In genomic region chr11:5689551-5689983, GRCh38 we compare ENCODE assay signal across 8 cellular contexts. TPM values are rescaled to one million over a fixed set of nuclear protein-coding genes. Genes with fewer than 3 reads are reported as not detected.
DNase-seq lines count a peak whose midpoint lies in the region; ATAC-seq, FAIRE-seq and TF ChIP-seq lines count a peak whose summit lies in the region.

TSS of gene TRIM22 (plus strand) at chr11:5689790. CDS start at chr11:5696233, 6,443 bp downstream.

- H4K20me1 ChIP-seq in Loucy (ENCODE audit: insufficient read depth, low read length, poor library complexity, severe bottlenecking) (no peaks in the 10 kb centered on the region), endothelial cell of umbilical vein (replicated peaks; ENCODE audit: control insufficient read depth, extremely low read depth, insufficient read depth, low read length) (no peaks in the 10 kb centered on the region)

- H3K79me2 ChIP-seq in Loucy (ENCODE audit: insufficient read depth, low read length) (no peaks in the 10 kb centered on the region), endothelial cell of umbilical vein (ENCODE audit: control insufficient read depth, insufficient read depth, low read length) (peaks cover 15% of the 10 kb centered on the region)

- H2AFZ ChIP-seq in Loucy (ENCODE audit: low read length) (peak within 1 kb of the TSS; percentile 44), endothelial cell of umbilical vein (ENCODE audit: low read depth, low read length) (peak within 1 kb of the TSS; percentile 79)

- H3K4me2 ChIP-seq in Loucy (ENCODE audit: low read depth, low read length, poor library complexity, severe bottlenecking) (peak within 1 kb of the TSS; percentile 79), endothelial cell of umbilical vein (ENCODE audit: insufficient read depth, low read length) (peak within 1 kb of the TSS; percentile 97)

- peak within 1 kb of the TSS; percentile 72 for H3K4me3 ChIP-seq in Loucy (ENCODE audit: low read length, poor library complexity, severe bottlenecking)
- H3K4me3 ChIP-seq in endothelial cell of umbilical vein (replicated peaks in 1 of 3; ENCODE audit: insufficient read depth in 1 of 3, low read depth in 1 of 3, low read length in 3 of 3) = peak within 1 kb of the TSS; percentile 34 to 97 (median 95)
- H3K4me3 ChIP-seq in stomach = peak within 1 kb of the TSS; percentile 30 to 59 (median 50)

- no peaks in the 10 kb centered on the region for H3K27me3 ChIP-seq in Loucy (ENCODE audit: insufficient read depth, low read length, poor library complexity, severe bottlenecking)
- no peaks in the 10 kb centered on the region for H3K27me3 ChIP-seq in endothelial cell of umbilical vein (ENCODE audit: control insufficient read depth in 2 of 2, insufficient read depth in 2 of 2, low read length in 2 of 2)
- no peaks in the 10 kb centered on the region for H3K27me3 ChIP-seq in stomach

- no peak for FAIRE-seq in endothelial cell of umbilical vein (lab: Jason Lieb, UNC)

- dilution Hi-C loops in endothelial cell of umbilical vein (cut with MboI; ENCODE audit: extremely low pct_ligation_motif_present, low sequenced_read_pairs) = no loop called here

- peak within 1 kb of the TSS; percentile 82 for H3K9ac ChIP-seq in Loucy (ENCODE audit: low read depth, low read length, poor library complexity, severe bottlenecking)
- H3K9ac ChIP-seq in endothelial cell of umbilical vein (replicated peaks; ENCODE audit: extremely low read depth, insufficient read depth, low read length) = peak within 1 kb of the TSS; percentile 98

- H3K27ac ChIP-seq in endothelial cell of umbilical vein (ENCODE audit: insufficient read depth, low read depth, low read length) (peak within 1 kb of the TSS; percentile 98), stomach (peak within 1 kb of the TSS; percentile 84 to 93 (median 86))

- WGBS in stomach, 5 donors = 2 to 7% (median 3%) methylated on average over 2 of the region's 2 CpGs

- no peak for TF ChIP-seq EP300 in stomach (IDR thresholded peaks at IDR 0.05)

- intact Hi-C loops in endothelial cell of umbilical vein (cut with micrococcal nuclease) = loop anchor here (5.0 kb wide), 1 partner anchor 633 kb away; the partner anchor contains the start of gene CAVIN3
- intact Hi-C loops in stomach (cut with DNase I; ENCODE audit: low total_unique reads) = no loop called here

- H3K4me1 ChIP-seq in Loucy (ENCODE audit: insufficient read depth, low read length, poor library complexity, severe bottlenecking) (peaks cover 22% of the 10 kb centered on the region), endothelial cell of umbilical vein (ENCODE audit: control insufficient read depth, extremely low read depth, insufficient read depth, low read length) (peaks cover 31% of the 10 kb centered on the region), stomach (peaks cover 15 to 51% (median 19%) of the 10 kb centered on the region in 4 donors)

- POLR2A ChIA-PET in activated CD8-positive, alpha-beta memory T cell treated with anti-CD3 and anti-CD28 coated beads for 36 hours (lab: Charles Lee) = no interaction called here
- POLR2A ChIA-PET in endothelial cell of umbilical vein (lab: Charles Lee) = no interaction called here

- H3K36me3 ChIP-seq in Loucy (ENCODE audit: insufficient read depth, low read length) = no peaks in the 10 kb centered on the region
- no peaks in the 10 kb centered on the region for H3K36me3 ChIP-seq in endothelial cell of umbilical vein (ENCODE audit: control insufficient read depth in 2 of 2, extremely low read depth in 1 of 2, insufficient read depth in 2 of 2, low read length in 2 of 2)
- peaks cover 0 to 4% (median 0%) of the 10 kb centered on the region in 4 donors for H3K36me3 ChIP-seq in stomach

- peak; percentile 65 for DNase-seq in ELF-1 (ENCODE audit: low read depth, low spot score)
- DNase-seq in endothelial cell of umbilical vein (ENCODE audit: low read depth, low spot score) = peak; percentile 86
- peak; percentile 40 for DNase-seq in mucosa of gallbladder (ENCODE audit: low spot score)
- DNase-seq in stomach = peak; percentile 48
- DNase-seq in NCI-H128 (lab: John Stamatoyannopoulos, UW; ENCODE audit: unreplicated experiment) = no peak

- TF ChIP-seq CTCF in Loucy (conservative IDR thresholded peaks at IDR 0.05; ENCODE audit: low read length) (no peak), endothelial cell of umbilical vein (IDR thresholded peaks at IDR 0.05; ENCODE audit: extremely low read depth in 1 of 2, insufficient read depth in 1 of 2, low read depth in 1 of 2, low read length in 2 of 2) (no peak), stomach (IDR thresholded peaks at IDR 0.05) (no peak)

- TF ChIP-seq POLR2A in endothelial cell of umbilical vein (IDR thresholded peaks at IDR 0.05; ENCODE audit: low read depth, low read length) = no peak
- no peak for TF ChIP-seq POLR2A in stomach (IDR thresholded peaks at IDR 0.05)

- ATAC-seq in GM21737 (IDR thresholded peaks at IDR 0.05; ENCODE audit: unreplicated experiment) = peak; percentile 70

- H3K9me1 ChIP-seq in endothelial cell of umbilical vein (replicated peaks; ENCODE audit: control insufficient read depth, extremely low read depth, insufficient read depth, low read length) = no peaks in the 10 kb centered on the region

- BruUV-seq in endothelial cell of umbilical vein (replicated peaks; lab: Mats Ljungman, UMichigan) = no TSS peak

- H3K9me3 ChIP-seq in Loucy (ENCODE audit: insufficient read depth, low read depth, low read length) (no peaks in the 10 kb centered on the region), endothelial cell of umbilical vein (replicated peaks; ENCODE audit: control insufficient read depth, insufficient read depth, low read length) (no peaks in the 10 kb centered on the region), stomach (no peaks in the 10 kb centered on the region)

- no peaks in the 10 kb centered on the region for H3F3A ChIP-seq in Loucy (ENCODE audit: low read depth)

- CTCF ChIA-PET in activated CD8-positive, alpha-beta memory T cell treated with anti-CD3 and anti-CD28 coated beads for 36 hours (lab: Charles Lee) = interaction anchor here (1.6 kb wide), 1 partner anchor 11 kb away, joined by 5 read pairs; no protein-coding TSS in a partner anchor
- CTCF ChIA-PET in endothelial cell of umbilical vein (lab: Charles Lee) = interaction anchor here (1.2 to 2.4 kb wide), 5 partner anchors 10 to 673 kb away, joined by 3 to 13 read pairs (median 6); no protein-coding TSS in a partner anchor

- no peaks in the 10 kb centered on the region for H3K9me2 ChIP-seq in Loucy (replicated peaks; ENCODE audit: low read depth, low read length)

TF ChIP-seq in endothelial cell of umbilical vein, 7 proteins besides CTCF, POLR2A, EP300 and RAD21:
- no peak for TF ChIP-seq EZH2 (IDR thresholded peaks at IDR 0.05; ENCODE audit: borderline replicate concordance, low read depth, low read length, severe bottlenecking)
- TF ChIP-seq JUN (IDR thresholded peaks at IDR 0.05; ENCODE audit: borderline replicate concordance, insufficient read depth, insufficient read length, low read depth) = no peak
- no peak for TF ChIP-seq MYC (IDR thresholded peaks at IDR 0.05; ENCODE audit: low read depth, low read length)

RNA-seq across cellular contexts. Expression of gene TRIM22, which starts in this region (rescaled TPM):
- total RNA-seq in activated CD8-positive, alpha-beta memory T cell treated with anti-CD3 and anti-CD28 coated beads for 36 hours = 10 to 100 TPM; 67.9 to 68.5 TPM
- total RNA-seq in endothelial cell of umbilical vein (73.4 and 110 TPM in 2 replicates), mucosa of gallbladder (43.9 TPM), stomach (100 to 1,000 TPM in 1 of 5 donors, 10 to 100 TPM in 4; 34.8 to 131 (median 39.1) TPM)
- polyA plus RNA-seq in endothelial cell of umbilical vein (67.5 and 73.5 TPM in 2 replicates), stomach (10 to 100 TPM; 12.4 to 39.4 (median 14.4) TPM)
- 39.8 and 50.7 TPM in 2 replicates for polyA plus RNA-seq in endothelial cell of umbilical vein (2011; cell fraction: cytosol; rRNA removed)
- 234 and 281 TPM in 2 replicates for polyA plus RNA-seq in endothelial cell of umbilical vein (2011; cell fraction: nucleus; rRNA removed)
- polyA plus RNA-seq in endothelial cell of umbilical vein (2012) = 94.5 and 105 TPM in 2 replicates
- 95.2 and 95.6 TPM in 2 replicates for polyA minus RNA-seq in endothelial cell of umbilical vein
- polyA minus RNA-seq in endothelial cell of umbilical vein (2011; cell fraction: cytosol; rRNA and poly(A)+ RNA removed) = not detected
- polyA minus RNA-seq in endothelial cell of umbilical vein (2011; cell fraction: nucleus; rRNA and poly(A)+ RNA removed) = 59.2 and 91.7 TPM in 2 replicates
